In genomic region chr19:49084206-49085019, GRCh38 we compare ENCODE assay signal across 8 cellular contexts. TPM values are rescaled to one million over a fixed set of nuclear protein-coding genes. Genes with fewer than 3 reads are reported as not detected.
A peak's percentile ranks its signal among the peaks of the same experiment; 100 is the strongest.
DNase-seq lines count a peak whose midpoint lies in the region; ATAC-seq and TF ChIP-seq lines count a peak whose summit lies in the region.

No MANE protein-coding gene starts in this region.

- peak overlapping the region; percentile 97 for H3K4me3 Mint-ChIP-seq in MCF 10A (ENCODE audit: unreplicated experiment)

- POLR2A ChIA-PET in A673 (lab: Charles Lee; ENCODE audit: low non-redundant PET): no interaction called here
- POLR2A ChIA-PET in MCF 10A (lab: Yijun Ruan, JAX): interaction anchor here (0.7 to 1.0 kb wide), 3 partner anchors 11 to 465 kb away, joined by 3 to 4 read pairs (median 3); partner anchors contain the start of gene SPHK2

- BruUV-seq in A673 (replicated peaks; lab: Mats Ljungman, UMichigan) (TSS peak; percentile 81), MCF 10A (replicated peaks; lab: Mats Ljungman, UMichigan) (no TSS peak)

- H3K27me3 Mint-ChIP-seq in MCF 10A (ENCODE audit: insufficient read depth, unreplicated experiment): no peaks in the 10 kb centered on the region

- H3K9me3 ChIP-seq in A673 (ENCODE audit: low read depth, low read length, poor library complexity, severe bottlenecking) (no peaks in the 10 kb centered on the region), HUES6 (ENCODE audit: control insufficient read depth, insufficient read depth, low read depth, low read length) (0 out of 2 replicates have a peak, but pooled peaks cover 5% of the 10 kb centered on the region), mucosa of descending colon (no peaks in the 10 kb centered on the region)

- DNase-seq in A673 (ENCODE audit: low spot score) (no peak), MCF 10A (ENCODE audit: unreplicated experiment) (no peak), mucosa of descending colon (peak in 2 of 3 donors; percentile 38 to 50), retina (no peak), mucosa of gallbladder (ENCODE audit: low spot score) (no peak), COR-L47 (lab: John Stamatoyannopoulos, UW) (no peak), HuH-7 (ENCODE audit: low spot score) (no peak)

- peaks cover 9% of the 10 kb centered on the region for H3K4me1 ChIP-seq in A673 (ENCODE audit: insufficient read depth, low read length, poor library complexity, severe bottlenecking)
- peaks cover 5% of the 10 kb centered on the region for H3K4me1 ChIP-seq in HUES6 (ENCODE audit: control insufficient read depth, insufficient read depth, low read length)
- peaks cover 17% of the 10 kb centered on the region for H3K4me1 ChIP-seq in mucosa of descending colon (ENCODE audit: low read depth)

- peak overlapping the region; percentile 88 for H3K4me3 ChIP-seq in A673 (ENCODE audit: low read depth, low read length, poor library complexity, severe bottlenecking)
- H3K4me3 ChIP-seq in HUES6 (ENCODE audit: low read depth, low read length): peak overlapping the region; percentile 89
- no peak overlapping the region for H3K4me3 ChIP-seq in mucosa of descending colon

- peak overlapping the region; percentile 99 for H3K9ac ChIP-seq in HUES6 (ENCODE audit: low read length)

- peaks cover 17% of the 10 kb centered on the region for H3K4me1 Mint-ChIP-seq in MCF 10A (ENCODE audit: insufficient read depth, unreplicated experiment)

- H3K27ac ChIP-seq in A673 (ENCODE audit: low read depth, low read length, poor library complexity, severe bottlenecking): peak overlapping the region; percentile 97
- H3K27ac ChIP-seq in HUES6 (ENCODE audit: low read depth, low read length): no peak overlapping the region

- TF ChIP-seq CTCF in A673 (conservative IDR thresholded peaks at IDR 0.05; ENCODE audit: low read depth, low read length) (no peak), MCF 10A (IDR thresholded peaks at IDR 0.05; ENCODE audit: unreplicated experiment) (no peak), mucosa of descending colon (IDR thresholded peaks at IDR 0.05) (no peak)

- peak overlapping the region; percentile 95 for H3K27ac Mint-ChIP-seq in MCF 10A (ENCODE audit: low read depth, unreplicated experiment)

- ATAC-seq in mucosa of descending colon: no peak

- intact Hi-C loops in A673 (cut with micrococcal nuclease; ENCODE audit: unreplicated experiment): no loop called here
- intact Hi-C loops in MCF 10A (cut with micrococcal nuclease): no loop called here
- intact Hi-C loops in mucosa of descending colon (cut with DNase I, micrococcal nuclease): no loop called here

- CTCF ChIA-PET in A673 (lab: Charles Lee): no interaction called here
- CTCF ChIA-PET in MCF 10A (lab: Yijun Ruan, JAX): interaction anchor here (1.4 to 2.0 kb wide), 2 partner anchors 10 to 13 kb away, joined by 4 to 8 read pairs; no protein-coding TSS in a partner anchor

- H3K36me3 ChIP-seq in A673 (ENCODE audit: insufficient read depth, low read length, poor library complexity, severe bottlenecking) (peaks cover 22% of the 10 kb centered on the region), HUES6 (ENCODE audit: control insufficient read depth, insufficient read depth, low read length) (peaks cover 26% of the 10 kb centered on the region), mucosa of descending colon (ENCODE audit: low read depth) (peaks cover 5% of the 10 kb centered on the region)

- H3K27me3 ChIP-seq in A673 (replicated peaks; ENCODE audit: insufficient read depth, low read depth, low read length, poor library complexity): no peaks in the 10 kb centered on the region
- 0 out of 2 replicates have a peak, but pooled peaks cover 3% of the 10 kb centered on the region for H3K27me3 ChIP-seq in HUES6 (ENCODE audit: control insufficient read depth, insufficient read depth, low read length)

- peaks cover 24% of the 10 kb centered on the region for H3K36me3 Mint-ChIP-seq in MCF 10A (ENCODE audit: insufficient read depth, unreplicated experiment)

- no peaks in the 10 kb centered on the region for H3K9me3 Mint-ChIP-seq in MCF 10A (ENCODE audit: unreplicated experiment)

RNA-seq across cellular contexts. Expression of gene SNRNP70, which starts 0.8 kb away (rescaled TPM):
- total RNA-seq in A673 (2021): 291 and 295 TPM in 2 replicates
- 199 and 200 TPM in 2 replicates for total RNA-seq in MCF 10A (2022)
- 100 to 1,000 TPM; 136 to 257 (median 200) TPM for total RNA-seq in mucosa of descending colon
- 300 TPM for total RNA-seq in mucosa of gallbladder

RNA-seq across cellular contexts. Expression of gene KCNA7, which starts 11.9 kb away (rescaled TPM):
- not detected in 2 replicates for total RNA-seq in A673 (2021)
- not detected in 2 replicates for total RNA-seq in MCF 10A (2022)
- not detected for total RNA-seq in mucosa of descending colon
- total RNA-seq in mucosa of gallbladder: not detected

RNA-seq across cellular contexts. Expression of gene NTF4, which starts 19.8 kb away (rescaled TPM):
- total RNA-seq in A673 (2021): not detected in 2 replicates
- total RNA-seq in MCF 10A (2022): 6.0 and 7.8 TPM in 2 replicates
- total RNA-seq in mucosa of descending colon: not detected
- 0.26 TPM for total RNA-seq in mucosa of gallbladder

RNA-seq across cellular contexts. Expression of gene CGB7, which starts 26.9 kb away (rescaled TPM):
- total RNA-seq in A673 (2021): not detected in 2 replicates
- 2.3 and 2.5 TPM in 2 replicates for total RNA-seq in MCF 10A (2022)
- not detected for total RNA-seq in mucosa of descending colon
- 0.14 TPM for total RNA-seq in mucosa of gallbladder

RNA-seq across cellular contexts. Expression of gene LIN7B, which starts 29.8 kb away (rescaled TPM):
- total RNA-seq in A673 (2021) (19.9 and 24.3 TPM in 2 replicates), MCF 10A (2022) (2.6 and 3.2 TPM in 2 replicates), mucosa of descending colon (10 to 100 TPM in 2 of 3 donors, 1 to 10 TPM in 1; 7.2 to 20.4 (median 11.7) TPM), mucosa of gallbladder (6.8 TPM)

Comparison
In these comparisons a context has a peak if more than half of its experiments do, and no peak if none do; other contexts are left out.
1. DNase-seq: peak in mucosa of descending colon (2 of 3); none in A673 (single experiment), MCF 10A (single experiment), retina (single experiment), mucosa of gallbladder (single experiment), COR-L47 (single experiment) and HuH-7 (single experiment).